Comparison of ENCODE assay signal across 8 cellular contexts in the genomic region with DNA sequence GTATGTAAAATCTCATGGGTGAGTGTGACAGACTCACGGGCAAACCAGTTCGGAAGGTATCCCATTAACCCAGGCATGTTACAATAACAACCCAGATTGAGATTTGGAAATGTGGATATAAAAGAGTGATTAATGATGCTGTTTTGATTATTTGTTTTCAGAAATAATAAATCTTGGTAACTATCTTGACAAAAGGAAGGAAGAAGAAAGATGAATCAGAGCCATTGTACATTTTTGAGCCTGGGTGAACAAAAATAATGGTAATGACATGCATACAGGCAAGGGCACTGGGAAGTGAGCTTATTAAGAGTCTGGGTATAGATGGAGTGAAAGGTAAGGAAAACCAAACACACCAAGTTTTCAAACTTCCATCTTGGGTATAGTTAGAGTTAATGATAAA.
"Had no signal": no experiment of that assay in that cellular context is flagged by ENCODE, and none has a peak within 500 bp of the region (broad histone marks: within the 10 kb centered on the region; RNA-seq: fewer than 3 reads in every experiment).

No MANE protein-coding gene starts in this region.

- H3K36me3 ChIP-seq: HAP-1 had no signal

- ATAC-seq: HCT116 had no signal

- H3K9me3 ChIP-seq: HAP-1 had no signal

- H3K4me3 ChIP-seq: GM23248, HAP-1 had no signal

- DNase-seq: GM23248, GOT3, H7, HFFc6, IMR-90 had no signal

- H3K27ac ChIP-seq: GM23248, HL-60 had no signal
